8 cellular contexts compared by ENCODE assay signal in genomic region chr11:43358670-43359431, GRCh38. TPM values are rescaled to one million over a fixed set of nuclear protein-coding genes. Genes with fewer than 3 reads are reported as not detected.
DNase-seq lines count a peak whose midpoint lies in the region; ATAC-seq, FAIRE-seq and TF ChIP-seq lines count a peak whose summit lies in the region.

A gene with protein sequence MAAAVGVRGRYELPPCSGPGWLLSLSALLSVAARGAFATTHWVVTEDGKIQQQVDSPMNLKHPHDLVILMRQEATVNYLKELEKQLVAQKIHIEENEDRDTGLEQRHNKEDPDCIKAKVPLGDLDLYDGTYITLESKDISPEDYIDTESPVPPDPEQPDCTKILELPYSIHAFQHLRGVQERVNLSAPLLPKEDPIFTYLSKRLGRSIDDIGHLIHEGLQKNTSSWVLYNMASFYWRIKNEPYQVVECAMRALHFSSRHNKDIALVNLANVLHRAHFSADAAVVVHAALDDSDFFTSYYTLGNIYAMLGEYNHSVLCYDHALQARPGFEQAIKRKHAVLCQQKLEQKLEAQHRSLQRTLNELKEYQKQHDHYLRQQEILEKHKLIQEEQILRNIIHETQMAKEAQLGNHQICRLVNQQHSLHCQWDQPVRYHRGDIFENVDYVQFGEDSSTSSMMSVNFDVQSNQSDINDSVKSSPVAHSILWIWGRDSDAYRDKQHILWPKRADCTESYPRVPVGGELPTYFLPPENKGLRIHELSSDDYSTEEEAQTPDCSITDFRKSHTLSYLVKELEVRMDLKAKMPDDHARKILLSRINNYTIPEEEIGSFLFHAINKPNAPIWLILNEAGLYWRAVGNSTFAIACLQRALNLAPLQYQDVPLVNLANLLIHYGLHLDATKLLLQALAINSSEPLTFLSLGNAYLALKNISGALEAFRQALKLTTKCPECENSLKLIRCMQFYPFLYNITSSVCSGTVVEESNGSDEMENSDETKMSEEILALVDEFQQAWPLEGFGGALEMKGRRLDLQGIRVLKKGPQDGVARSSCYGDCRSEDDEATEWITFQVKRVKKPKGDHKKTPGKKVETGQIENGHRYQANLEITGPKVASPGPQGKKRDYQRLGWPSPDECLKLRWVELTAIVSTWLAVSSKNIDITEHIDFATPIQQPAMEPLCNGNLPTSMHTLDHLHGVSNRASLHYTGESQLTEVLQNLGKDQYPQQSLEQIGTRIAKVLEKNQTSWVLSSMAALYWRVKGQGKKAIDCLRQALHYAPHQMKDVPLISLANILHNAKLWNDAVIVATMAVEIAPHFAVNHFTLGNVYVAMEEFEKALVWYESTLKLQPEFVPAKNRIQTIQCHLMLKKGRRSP (plus strand): TSS chr11:43358920. CDS start chr11:43358955, 35 bp downstream.

- no peaks in the 10 kb centered on the region for H3K36me3 ChIP-seq in pancreas
- peaks cover 0 to 4% (median 0%) of the 10 kb centered on the region in 3 donors for H3K36me3 ChIP-seq in tibial artery

- 0% methylated on average over 53 to 66 of the region's 66 CpGs for WGBS in pancreas, 2 donors

- H3K27ac ChIP-seq in pancreas: peak within 1 kb of the TSS; percentile 78 to 92 (median 88)
- H3K27ac ChIP-seq in tibial artery: peak within 1 kb of the TSS; percentile 85 to 98

- H3K9me3 ChIP-seq in pancreas (no peaks in the 10 kb centered on the region), tibial artery (no peaks in the 10 kb centered on the region)

- ATAC-seq in HG02678 (IDR thresholded peaks at IDR 0.05; ENCODE audit: unreplicated experiment): peak; percentile 94
- ATAC-seq in Right ventricle myocardium superior (ENCODE audit: poor library complexity): peak; percentile 99
- ATAC-seq in pancreas: peak; percentile 99 to 100 (median 100)

- peak; percentile 63 for FAIRE-seq in pancreas (lab: Jason Lieb, UNC)

- intact Hi-C loops in Right ventricle myocardium superior (cut with DNase I) (no loop called here), pancreas (cut with DNase I) (no loop called here), tibial artery (cut with DNase I; ENCODE audit: low total_unique reads) (no loop called here)

- no peaks in the 10 kb centered on the region for H3K27me3 ChIP-seq in pancreas
- no peaks in the 10 kb centered on the region for H3K27me3 ChIP-seq in tibial artery

- peak; percentile 94 for TF ChIP-seq POLR2A in GM10847 (IDR thresholded peaks at IDR 0.05; ENCODE audit: extremely low read depth, insufficient read length)

- DNase-seq in NCI-H128 (lab: John Stamatoyannopoulos, UW; ENCODE audit: unreplicated experiment): peak; percentile 85
- peak; percentile 75 to 91 for DNase-seq in SW 1271 (lab: John Stamatoyannopoulos, UW)
- peak; percentile 79 for DNase-seq in activated naive CD8-positive, alpha-beta T cell treated with anti-CD3 and anti-CD28 coated beads, Interleukin-2, amount 50 U/mL, for 16 hours (ENCODE audit: low read depth, low spot score)
- peak; percentile 98 for DNase-seq in Right ventricle myocardium superior
- peak; percentile 93 to 97 (median 94) for DNase-seq in pancreas
- DNase-seq in tibial artery: peak; percentile 93 to 95

- TF ChIP-seq CTCF in pancreas (IDR thresholded peaks at IDR 0.05) (no peak), tibial artery (IDR thresholded peaks at IDR 0.05) (no peak)

- peaks cover 11 to 15% (median 14%) of the 10 kb centered on the region in 3 donors for H3K4me1 ChIP-seq in pancreas
- peaks cover 0 to 20% (median 16%) of the 10 kb centered on the region in 4 donors for H3K4me1 ChIP-seq in tibial artery

- H3K4me3 ChIP-seq in pancreas: peak within 1 kb of the TSS; percentile 86 to 93 (median 90)
- H3K4me3 ChIP-seq in tibial artery: peak within 1 kb of the TSS; percentile 87 to 100

RNA-seq across cellular contexts. Expression of the gene that starts here (rescaled TPM):
- total RNA-seq in Right ventricle myocardium superior (28.6 TPM), pancreas (10 to 100 TPM; 39.9 to 70.6 (median 57.0) TPM)
- polyA plus RNA-seq in pancreas: 10 to 100 TPM; 44.1 to 71.1 TPM

Comparison
In these comparisons a context has a peak if more than half of its experiments do, and no peak if none do; other contexts are left out.
1. Peak in every context shown above with its lines: DNase-seq, ATAC-seq, H3K4me3 ChIP-seq and H3K27ac ChIP-seq.